In the genomic region with DNA sequence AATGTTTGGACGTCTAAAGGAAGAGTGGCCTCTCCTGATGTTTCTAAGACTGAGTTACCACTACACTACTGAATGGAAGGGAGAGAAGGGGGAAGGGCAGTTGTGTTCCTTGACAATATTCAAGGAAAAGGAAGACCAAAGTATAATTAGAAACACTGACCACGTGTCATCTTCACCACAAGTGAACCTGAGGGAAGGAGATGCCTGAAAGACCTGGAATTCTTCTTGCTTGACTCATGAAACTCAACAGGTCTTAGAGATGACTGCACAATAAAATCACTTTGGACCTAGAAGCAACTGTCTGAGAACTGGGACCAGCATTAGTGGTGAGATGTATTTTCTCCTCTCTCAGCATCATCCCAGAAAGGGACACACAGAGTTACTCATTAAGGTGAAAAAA, we compare ENCODE assay signal across 19 cellular contexts. TPM values are rescaled to one million over a fixed set of nuclear protein-coding genes. Genes with fewer than 3 reads are reported as not detected.
DNase-seq lines count a peak whose midpoint lies in the region; ATAC-seq and TF ChIP-seq lines count a peak whose summit lies in the region.
"Had no signal": no experiment of that assay in that cellular context is flagged by ENCODE, and none has a peak within 500 bp of the region (broad histone marks: within the 10 kb centered on the region; RNA-seq: fewer than 3 reads in every experiment).

No MANE protein-coding gene starts in this region.

- H3K9ac ChIP-seq in trophoblast cell (ENCODE audit: low read length) = no peak overlapping the region
- H3K9ac ChIP-seq: BLaER1, KMS-11 had no signal

- no peak overlapping the region for H2BK120ac ChIP-seq in trophoblast cell (ENCODE audit: insufficient read depth, low read length, poor library complexity)

- H4K12ac ChIP-seq in trophoblast cell (ENCODE audit: low read depth, low read length) = no peak overlapping the region

- H3K4me2 ChIP-seq in trophoblast cell (ENCODE audit: low read length) = no peak overlapping the region
- H3K4me2 ChIP-seq: BLaER1, KMS-11 had no signal

- DNase-seq in Daoy (ENCODE audit: low read depth) = peak; percentile 27
- peak; percentile 95 for DNase-seq in M059J (ENCODE audit: low read depth)
- peak; percentile 62 for DNase-seq in choroid plexus epithelial cell (ENCODE audit: low read depth)
- DNase-seq in trophoblast cell = peak; percentile 51 to 87
- no peak for DNase-seq in activated naive CD4-positive, alpha-beta T cell treated with anti-CD3 and anti-CD28 coated beads, Interleukin-2, amount 50 U/mL, for 72 hours (ENCODE audit: low spot score in 2 of 2)
- no peak for DNase-seq in middle frontal gyrus (ENCODE audit: extremely low spot score, low spot score)
- no peak for DNase-seq in NCI-H128 (lab: John Stamatoyannopoulos, UW; ENCODE audit: unreplicated experiment)
- DNase-seq: activated CD4-positive, alpha-beta T cell treated with anti-CD3 and anti-CD28 coated beads for 48 hours; activated T-cell treated with anti-CD3 and anti-CD28 coated beads, Interleukin-2, amount 50 U/mL, for 48 hours; aorta; NCI-H146; NCI-H524 treated with DMSO at 0.1 percent for 48 hours; RPMI8226; stimulated activated CD4-positive, alpha-beta T cell treated with anti-CD3 and anti-CD28 coated beads, Interleukin-2, amount 100 ng/mL, for 48 hours; T-helper 17 cell; upper lobe of left lung had no signal

- H2AFZ ChIP-seq in trophoblast cell (ENCODE audit: insufficient read depth, low read length, poor library complexity) = no peak overlapping the region

- no peak for ATAC-seq in activated naive CD4-positive, alpha-beta T cell treated with anti-CD3 and anti-CD28 coated beads, Interleukin-2, amount 50 U/mL, for 72 hours
- no peak for ATAC-seq in HG02870 (IDR thresholded peaks at IDR 0.05; ENCODE audit: unreplicated experiment)
- ATAC-seq: T-helper 17 cell had no signal

- peaks cover 3 to 15% of the 10 kb centered on the region in 2 experiments for H3K4me1 ChIP-seq in trophoblast cell (ENCODE audit: control insufficient read depth in 1 of 2, insufficient read depth in 2 of 2, low read length in 2 of 2)

- no peaks in the 10 kb centered on the region for H3K27me3 ChIP-seq in trophoblast cell (ENCODE audit: insufficient read depth, low read length)
- H3K27me3 ChIP-seq: BLaER1, upper lobe of left lung had no signal

- H3K23ac ChIP-seq in trophoblast cell (ENCODE audit: low read length) = no peak overlapping the region

- peak overlapping the region; percentile 55 for H3K27ac ChIP-seq in trophoblast cell (ENCODE audit: low read depth, low read length)
- H3K27ac ChIP-seq: BLaER1, KMS-11, upper lobe of left lung had no signal

- H3K79me1 ChIP-seq in trophoblast cell (ENCODE audit: low read length) = peaks cover 7% of the 10 kb centered on the region

- no peak overlapping the region for H3K4ac ChIP-seq in trophoblast cell (ENCODE audit: low read depth, low read length)

- H3K79me2 ChIP-seq in trophoblast cell (ENCODE audit: control insufficient read depth, insufficient read depth, low read length, poor library complexity) = peaks cover 11% of the 10 kb centered on the region

- no peak overlapping the region for H2BK5ac ChIP-seq in trophoblast cell (ENCODE audit: low read depth, low read length, poor library complexity)

- H3K36me3 ChIP-seq in trophoblast cell (ENCODE audit: control insufficient read depth in 1 of 2, insufficient read depth in 2 of 2, low read length in 2 of 2) = peaks cover 2 to 3% of the 10 kb centered on the region in 2 experiments
- H3K36me3 ChIP-seq: BLaER1, upper lobe of left lung had no signal

- no peaks in the 10 kb centered on the region for H3K9me3 ChIP-seq in trophoblast cell (ENCODE audit: insufficient read depth, low read depth, low read length)
- H3K9me3 ChIP-seq: BLaER1, upper lobe of left lung had no signal

- H4K91ac ChIP-seq in trophoblast cell (ENCODE audit: low read depth, low read length) = no peak overlapping the region

- no peak overlapping the region for H4K8ac ChIP-seq in trophoblast cell (ENCODE audit: low read depth, low read length)

- no peak overlapping the region for H3K18ac ChIP-seq in trophoblast cell (ENCODE audit: low read length)

- H3K4me3 ChIP-seq in choroid plexus epithelial cell (ENCODE audit: low read depth, low read length) (no peak overlapping the region), trophoblast cell (ENCODE audit: low read depth, low read length) (no peak overlapping the region)
- H3K4me3 ChIP-seq: BLaER1, upper lobe of left lung had no signal

- H2AK5ac ChIP-seq in trophoblast cell (ENCODE audit: low read length) = no peak overlapping the region

- H3K36me3 Mint-ChIP-seq in activated naive CD4-positive, alpha-beta T cell treated with anti-CD3 and anti-CD28 coated beads, Interleukin-2, amount 50 U/mL, for 72 hours = no peaks in the 10 kb centered on the region

- H3K27ac Mint-ChIP-seq in activated naive CD4-positive, alpha-beta T cell treated with anti-CD3 and anti-CD28 coated beads, Interleukin-2, amount 50 U/mL, for 72 hours = no peak overlapping the region
- H3K27ac Mint-ChIP-seq: T-helper 17 cell had no signal

- no peak for TF ChIP-seq CTCF in choroid plexus epithelial cell (conservative IDR thresholded peaks at IDR 0.05; ENCODE audit: low read depth, low read length)

- no peak overlapping the region for H2BK12ac ChIP-seq in trophoblast cell (ENCODE audit: low read length)

- no peak overlapping the region for H3K14ac ChIP-seq in trophoblast cell (ENCODE audit: low read length)

- no peaks in the 10 kb centered on the region for H3K9me3 Mint-ChIP-seq in activated naive CD4-positive, alpha-beta T cell treated with anti-CD3 and anti-CD28 coated beads, Interleukin-2, amount 50 U/mL, for 72 hours

- WGBS in trophoblast cell (ENCODE audit: extremely low coverage, insufficient coverage, insufficient read length) = no CpG with 5 or more reads among the region's 2 CpGs

RNA-seq across cellular contexts. Expression of a gene that starts 56.7 kb away (rescaled TPM):
- 16.5 and 23.5 TPM in 2 replicates for total RNA-seq in Daoy (2014; rRNA removed; shearing (Covaris generic))
- total RNA-seq in M059J (2014; rRNA removed; shearing (Covaris generic)) = 13.8 and 27.4 TPM in 2 replicates
- polyA plus RNA-seq in trophoblast cell (2013) = 40.3 and 40.4 TPM in 2 replicates
- total RNA-seq in activated naive CD4-positive, alpha-beta T cell treated with anti-CD3 and anti-CD28 coated beads, Interleukin-2, amount 50 U/mL, for 72 hours = 1 to 10 TPM; 4.0 to 4.3 TPM

Comparison
In these comparisons a context has a peak if more than half of its experiments do, and no peak if none do; other contexts are left out.
1. DNase-seq: peak in Daoy (single experiment), M059J (single experiment), choroid plexus epithelial cell (single experiment) and trophoblast cell (2 of 2); none in activated naive CD4-positive, alpha-beta T cell treated with anti-CD3 and anti-CD28 coated beads, Interleukin-2, amount 50 U/mL, for 72 hours (0 of 2), middle frontal gyrus (single experiment) and NCI-H128 (single experiment).